In the genomic region with DNA sequence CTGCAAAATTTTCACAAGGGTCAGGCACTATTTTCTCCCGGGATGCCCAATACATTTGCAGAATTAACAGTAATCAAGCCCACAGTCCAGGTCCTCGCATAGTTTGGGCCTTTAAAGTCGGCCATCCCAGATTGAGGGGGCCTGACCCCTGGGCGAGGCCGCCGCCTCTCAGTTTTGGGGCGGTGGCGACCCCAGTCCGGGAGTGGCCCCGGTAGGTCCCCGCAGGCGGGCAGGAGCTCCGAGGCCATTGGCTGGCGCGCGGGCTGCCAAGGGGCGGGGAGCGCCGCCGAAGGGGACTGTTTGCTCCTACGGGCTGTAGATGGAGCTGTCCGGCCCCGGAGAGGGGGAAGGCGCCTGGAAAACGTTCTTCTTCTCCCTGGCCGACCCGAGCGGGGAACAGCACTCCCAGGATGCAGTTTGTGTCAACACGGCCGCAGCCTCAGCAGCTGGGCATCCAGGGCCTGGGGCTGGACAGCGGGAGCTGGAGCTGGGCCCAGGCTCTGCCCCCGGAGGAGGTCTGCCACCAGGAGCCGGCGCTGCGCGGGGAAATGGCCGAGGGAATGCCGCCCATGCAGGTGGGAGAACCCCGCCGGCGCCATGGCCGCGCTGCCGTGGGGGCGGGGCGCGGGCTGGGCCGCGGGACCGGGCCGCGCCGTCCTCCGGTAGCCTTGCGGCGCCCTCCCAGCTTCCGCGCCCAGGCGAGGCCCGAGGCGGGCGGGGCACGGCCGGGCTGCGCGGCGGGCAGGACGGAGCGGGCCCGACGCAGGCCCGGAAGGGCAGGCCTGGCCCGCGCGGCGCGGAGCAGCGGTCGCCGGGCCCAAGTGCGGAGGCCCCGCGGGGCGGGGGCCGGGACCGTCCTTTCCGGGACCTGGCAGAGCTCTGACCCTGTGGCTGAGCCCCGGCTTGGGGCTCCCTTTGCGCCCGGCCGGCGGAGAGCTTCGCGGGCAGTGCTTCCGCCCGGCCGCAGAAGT, we compare ENCODE assay signal across 8 cellular contexts. TPM values are rescaled to one million over a fixed set of nuclear protein-coding genes. Genes with fewer than 3 reads are reported as not detected.
A peak's percentile ranks its signal among the peaks of the same experiment; 100 is the strongest.
DNase-seq lines count a peak whose midpoint lies in the region; ATAC-seq and TF ChIP-seq lines count a peak whose summit lies in the region.

A gene (plus strand): TSS at position 367 of the 971 bp plus-strand sequence. CDS start 44 bp downstream, at position 411.

- H3K27me3 Mint-ChIP-seq in CD4-positive, alpha-beta T cell = no peaks in the 10 kb centered on the region
- no peaks in the 10 kb centered on the region for H3K27me3 Mint-ChIP-seq in activated CD8-positive, alpha-beta T cell treated with anti-CD3 and anti-CD28 coated beads, Interleukin-2, amount 10 ng/mL, durations not matched to agents 7 days and 5 days (ENCODE audit: low read depth)

- H3K9me3 ChIP-seq in CD4-positive, alpha-beta T cell (ENCODE audit: control insufficient read depth, low read length) = no peaks in the 10 kb centered on the region

- peaks cover 36% of the 10 kb centered on the region for H3K4me1 Mint-ChIP-seq in CD4-positive, alpha-beta T cell (ENCODE audit: low read depth)
- peaks cover 50% of the 10 kb centered on the region for H3K4me1 Mint-ChIP-seq in activated CD8-positive, alpha-beta T cell treated with anti-CD3 and anti-CD28 coated beads, Interleukin-2, amount 10 ng/mL, durations not matched to agents 7 days and 5 days (ENCODE audit: low read depth)

- no peaks in the 10 kb centered on the region for H3K9me3 Mint-ChIP-seq in CD4-positive, alpha-beta T cell
- H3K9me3 Mint-ChIP-seq in activated CD8-positive, alpha-beta T cell treated with anti-CD3 and anti-CD28 coated beads, Interleukin-2, amount 10 ng/mL, durations not matched to agents 7 days and 5 days (ENCODE audit: insufficient read depth) = no peaks in the 10 kb centered on the region

- peak within 1 kb of the TSS; percentile 16 for H3K27ac ChIP-seq in CD4-positive, alpha-beta T cell (ENCODE audit: low read depth, low read length)

- peak within 1 kb of the TSS; percentile 89 for H3K27ac Mint-ChIP-seq in CD4-positive, alpha-beta T cell
- peak within 1 kb of the TSS; percentile 85 for H3K27ac Mint-ChIP-seq in activated CD8-positive, alpha-beta T cell treated with anti-CD3 and anti-CD28 coated beads, Interleukin-2, amount 10 ng/mL, durations not matched to agents 7 days and 5 days

- H3K27me3 ChIP-seq in CD4-positive, alpha-beta T cell (ENCODE audit: control insufficient read depth, insufficient read depth, low read length) = no peaks in the 10 kb centered on the region

- CTCF ChIA-PET in CD4-positive, alpha-beta T cell (lab: Charles Lee) = interaction anchor here (0.6 to 2.5 kb wide), 12 partner anchors 8 to 429 kb away, joined by 3 to 16 read pairs (median 4); a partner anchor contains a TSS
- CTCF ChIA-PET in activated CD8-positive, alpha-beta T cell treated with anti-CD3 and anti-CD28 coated beads, Interleukin-2, amount 10 ng/mL, durations not matched to agents 7 days and 5 days (lab: Charles Lee) = interaction anchor here (0.6 to 2.5 kb wide), 19 partner anchors 9 to 547 kb away, joined by 3 to 22 read pairs (median 4); a partner anchor contains a TSS

- H3K4me3 Mint-ChIP-seq in CD4-positive, alpha-beta T cell = peak within 1 kb of the TSS; percentile 96
- H3K4me3 Mint-ChIP-seq in activated CD8-positive, alpha-beta T cell treated with anti-CD3 and anti-CD28 coated beads, Interleukin-2, amount 10 ng/mL, durations not matched to agents 7 days and 5 days = peak within 1 kb of the TSS; percentile 87

- intact Hi-C loops in CD4-positive, alpha-beta T cell (cut with DNase I, micrococcal nuclease) = loop anchor here in 1 of 2 experiments (2.0 to 5.0 kb wide), 3 partner anchors 42 to 302 kb away; a partner anchor contains a TSS

- DNase-seq in CD4-positive, alpha-beta T cell = peak; percentile 32 to 66 (median 58)
- DNase-seq in NCI-H774 (lab: John Stamatoyannopoulos, UW) (peak; percentile 85), lung microvascular endothelial cell (ENCODE audit: low read depth in 2 of 2) (peak; percentile 88 to 90)
- peak; percentile 81 for DNase-seq in activated CD8-positive, alpha-beta T cell treated with anti-CD3 and anti-CD28 coated beads, Interleukin-2, amount 10 ng/mL, durations not matched to agents 7 days and 5 days
- DNase-seq in effector CD4-positive, alpha-beta T cell = peak; percentile 51
- peak; percentile 66 to 76 (median 73) for DNase-seq in stimulated activated CD4-positive, alpha-beta T cell treated with anti-CD3 and anti-CD28 coated beads, TNF-alpha, amount 100 ng/mL, for 48 hours (ENCODE audit: low read depth in 3 of 3)

- peak; percentile 79 for ATAC-seq in CD4-positive, alpha-beta T cell (ENCODE audit: poor library complexity)
- peak; percentile 81 for ATAC-seq in GM19372 (IDR thresholded peaks at IDR 0.05; ENCODE audit: low read depth, unreplicated experiment)
- ATAC-seq in HG03558 (IDR thresholded peaks at IDR 0.05; ENCODE audit: extremely low read depth, unreplicated experiment) = peak; percentile 79
- ATAC-seq in activated CD8-positive, alpha-beta T cell treated with anti-CD3 and anti-CD28 coated beads, Interleukin-2, amount 10 ng/mL, durations not matched to agents 7 days and 5 days = peak; percentile 92

- H3K36me3 Mint-ChIP-seq in CD4-positive, alpha-beta T cell (ENCODE audit: low read depth) = peaks cover 36% of the 10 kb centered on the region
- peaks cover 31% of the 10 kb centered on the region for H3K36me3 Mint-ChIP-seq in activated CD8-positive, alpha-beta T cell treated with anti-CD3 and anti-CD28 coated beads, Interleukin-2, amount 10 ng/mL, durations not matched to agents 7 days and 5 days (ENCODE audit: low read depth)

- TF ChIP-seq CTCF in CD4-positive, alpha-beta T cell (IDR thresholded peaks at IDR 0.05) = peak; percentile 54

- POLR2A ChIA-PET in CD4-positive, alpha-beta T cell (lab: Charles Lee) = interaction anchor here (0.6 to 2.5 kb wide), 15 partner anchors 12 to 429 kb away, joined by 3 to 24 read pairs (median 3); a partner anchor contains a TSS
- POLR2A ChIA-PET in activated CD8-positive, alpha-beta T cell treated with anti-CD3 and anti-CD28 coated beads, Interleukin-2, amount 10 ng/mL, durations not matched to agents 7 days and 5 days (lab: Charles Lee) = interaction anchor here (0.7 to 2.5 kb wide), 7 partner anchors 9 to 1924 kb away, joined by 3 to 16 read pairs (median 4); a partner anchor contains a TSS

RNA-seq across cellular contexts. Expression of the gene that starts here (rescaled TPM):
- 10 to 100 TPM; 13.3 to 15.6 TPM for total RNA-seq in CD4-positive, alpha-beta T cell
- total RNA-seq in activated CD8-positive, alpha-beta T cell treated with anti-CD3 and anti-CD28 coated beads, Interleukin-2, amount 10 ng/mL, durations not matched to agents 7 days and 5 days = 10 to 100 TPM; 28.4 to 30.6 TPM
- 20.9 and 21.4 TPM in 2 replicates for total RNA-seq in lung microvascular endothelial cell

Comparison
In these comparisons a context has a peak if more than half of its experiments do, and no peak if none do; other contexts are left out.
1. Peak in every context shown above with its lines: DNase-seq, ATAC-seq and H3K27ac ChIP-seq.